Comparison of ENCODE assay signal across 22 cellular contexts in the genomic region with DNA sequence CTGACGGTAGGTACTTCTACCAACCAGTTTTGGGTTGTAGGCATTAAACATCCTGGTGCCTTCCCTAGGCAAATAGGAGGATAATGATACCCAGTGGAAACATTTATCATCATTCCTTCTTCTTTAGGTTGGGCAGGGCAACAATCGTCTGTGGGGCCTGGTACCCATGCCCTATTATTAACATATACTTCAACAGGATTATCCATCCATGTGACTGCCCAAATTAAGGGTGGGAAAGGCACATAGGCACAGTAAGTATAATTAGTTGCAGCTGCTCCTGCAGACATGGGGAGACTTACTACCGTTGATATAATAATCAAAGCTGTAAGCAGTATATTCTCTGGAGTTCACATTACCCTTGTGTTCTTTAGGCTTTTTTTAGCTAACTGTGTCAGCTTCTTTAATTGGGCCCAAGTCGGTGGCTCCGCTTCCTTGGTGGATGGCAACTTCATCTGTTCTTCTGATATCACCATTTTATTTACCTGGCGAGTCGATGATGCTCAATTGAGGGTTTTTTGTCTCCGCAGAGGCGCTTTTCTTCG. TPM values are rescaled to one million over a fixed set of nuclear protein-coding genes. Genes with fewer than 3 reads are reported as not detected.
DNase-seq lines count a peak whose midpoint lies in the region; TF ChIP-seq lines count a peak whose summit lies in the region.
"Had no signal": no experiment of that assay in that cellular context is flagged by ENCODE, and none has a peak within 500 bp of the region (broad histone marks: within the 10 kb centered on the region; RNA-seq: fewer than 3 reads in every experiment).

No MANE protein-coding gene starts in this region.

- H3K4me3 Mint-ChIP-seq in T-helper 2 cell treated with Interferon-gamma antibody and Interleukin-4, amounts not matched to agents 5 μg/mL and 100 μg/mL, for 36 hours, result no peak overlapping the region
- H3K4me3 Mint-ChIP-seq: CD8-positive, alpha-beta T cell; IgD-negative memory B cell; T-cell had no signal

- TF ChIP-seq CTCF in VCaP (conservative IDR thresholded peaks at IDR 0.05) (no peak), sigmoid colon (IDR thresholded peaks at IDR 0.05) (no peak)

- no peak overlapping the region for H3K27ac Mint-ChIP-seq in T-helper 2 cell treated with Interferon-gamma antibody and Interleukin-4, amounts not matched to agents 5 μg/mL and 100 μg/mL, for 36 hours
- H3K27ac Mint-ChIP-seq: CD8-positive, alpha-beta T cell; IgD-negative memory B cell; T-cell had no signal

- H3K4me1 Mint-ChIP-seq in T-helper 2 cell treated with Interferon-gamma antibody and Interleukin-4, amounts not matched to agents 5 μg/mL and 100 μg/mL, for 36 hours (ENCODE audit: low read depth), result peaks cover 9% of the 10 kb centered on the region

- no peaks in the 10 kb centered on the region for H3K27me3 ChIP-seq in sigmoid colon
- H3K27me3 ChIP-seq: BLaER1 had no signal

- no peaks in the 10 kb centered on the region for H3K36me3 ChIP-seq in sigmoid colon
- H3K36me3 ChIP-seq: BLaER1 had no signal

- no peaks in the 10 kb centered on the region for H3K9me3 ChIP-seq in sigmoid colon
- H3K9me3 ChIP-seq: BLaER1 had no signal

- H3K27me3 Mint-ChIP-seq in T-helper 2 cell treated with Interferon-gamma antibody and Interleukin-4, amounts not matched to agents 5 μg/mL and 100 μg/mL, for 36 hours (ENCODE audit: low read depth), result no peaks in the 10 kb centered on the region
- H3K27me3 Mint-ChIP-seq: IgD-negative memory B cell, T-cell had no signal

- H3K4me1 ChIP-seq in sigmoid colon, result peaks cover 0 to 5% (median 2%) of the 10 kb centered on the region in 4 donors

- no peaks in the 10 kb centered on the region for H3K36me3 Mint-ChIP-seq in T-helper 2 cell treated with Interferon-gamma antibody and Interleukin-4, amounts not matched to agents 5 μg/mL and 100 μg/mL, for 36 hours (ENCODE audit: low read depth)
- H3K36me3 Mint-ChIP-seq: CD8-positive, alpha-beta T cell; IgD-negative memory B cell; T-cell had no signal

- no peak overlapping the region for H3K4me3 ChIP-seq in sigmoid colon
- H3K4me3 ChIP-seq: BLaER1, GM23248, PC-9 had no signal

- no peak for TF ChIP-seq EP300 in sigmoid colon (IDR thresholded peaks at IDR 0.05)

- intact Hi-C loops in sigmoid colon (cut with DNase I), result no loop called here

- peak; percentile 30 for DNase-seq in NCI-H748 (lab: John Stamatoyannopoulos, UW; ENCODE audit: unreplicated experiment)
- DNase-seq in NCI-H748 treated with DMSO at 0.1 percent for 48 hours (lab: John Stamatoyannopoulos, UW), result no peak
- DNase-seq in NCI-H2227 (lab: John Stamatoyannopoulos, UW; ENCODE audit: unreplicated experiment), result peak; percentile 85
- DNase-seq in T-helper 2 cell treated with Interferon-gamma antibody and Interleukin-4, amounts not matched to agents 5 μg/mL and 100 μg/mL, for 36 hours (ENCODE audit: low spot score), result no peak
- no peak for DNase-seq in midbrain (lab: John Stamatoyannopoulos, UW)
- DNase-seq in sigmoid colon, result no peak
- DNase-seq in T1000 (lab: John Stamatoyannopoulos, UW), result no peak
- DNase-seq: CD8-positive, alpha-beta T cell; DMS79 treated with DMSO at 0.1 percent for 48 hours; GM23248; HCEC 1CT; NCI-H2171; NCI-H510A treated with DMSO at 0.1 percent for 48 hours; PC-9; T-cell had no signal

- no peaks in the 10 kb centered on the region for H3K9me3 Mint-ChIP-seq in T-helper 2 cell treated with Interferon-gamma antibody and Interleukin-4, amounts not matched to agents 5 μg/mL and 100 μg/mL, for 36 hours
- H3K9me3 Mint-ChIP-seq: CD8-positive, alpha-beta T cell; IgD-negative memory B cell; T-cell had no signal

- WGBS in sigmoid colon, 2 donors, result 79 to 81% methylated on average over 10 of the region's 10 CpGs

- H3K27ac ChIP-seq in VCaP (peak overlapping the region; percentile 61; the same call in 1 of the 2 replicates), sigmoid colon (no peak overlapping the region)
- H3K27ac ChIP-seq: BLaER1, GM23248, HL-60, PC-9 had no signal

- TF ChIP-seq POLR2A in sigmoid colon (IDR thresholded peaks at IDR 0.05), result no peak

RNA-seq across cellular contexts. Expression of gene RPL7L1, which starts 16.8 kb away (rescaled TPM):
- total RNA-seq in sigmoid colon, result 10 to 100 TPM; 67.6 to 79.0 (median 75.7) TPM
- 10 to 100 TPM; 30.6 to 58.9 (median 38.1) TPM for polyA plus RNA-seq in sigmoid colon

RNA-seq across cellular contexts. Expression of gene PTCRA, which starts 19.6 kb away (rescaled TPM):
- total RNA-seq in sigmoid colon, result not detected
- under 1 TPM in 1 of 3 donors, not detected in 2; 0.23 TPM for polyA plus RNA-seq in sigmoid colon
- total RNA-seq: A172; CD8-positive, alpha-beta T cell; G401; GM23248; LHCN-M2; PC-9 had no signal
- polyA plus RNA-seq: GM23248 had no signal

RNA-seq across cellular contexts. Expression of gene CNPY3, which starts 33.0 kb away (rescaled TPM):
- 10 to 100 TPM; 22.8 to 24.9 (median 24.1) TPM for total RNA-seq in sigmoid colon
- 10 to 100 TPM; 11.8 to 37.5 (median 12.6) TPM for polyA plus RNA-seq in sigmoid colon

Comparison
In these comparisons a context has a peak if more than half of its experiments do, and no peak if none do; other contexts are left out.
1. DNase-seq: peak in NCI-H748 (single experiment) and NCI-H2227 (single experiment); none in NCI-H748 treated with DMSO at 0.1 percent for 48 hours (single experiment), T-helper 2 cell treated with Interferon-gamma antibody and Interleukin-4, amounts not matched to agents 5 μg/mL and 100 μg/mL, for 36 hours (single experiment), midbrain (single experiment), sigmoid colon (single experiment) and T1000 (single experiment).